25 cellular contexts compared by ENCODE assay signal in genomic region chr16:56163089-56163488, GRCh38.
"Had no signal": no experiment of that assay in that cellular context is flagged by ENCODE, and none has a peak within 500 bp of the region (broad histone marks: within the 10 kb centered on the region; RNA-seq: fewer than 3 reads in every experiment).

No MANE protein-coding gene starts in this region.

- H3K27me3 ChIP-seq: hepatocyte, neural progenitor cell, tibial nerve, upper lobe of left lung, vagina had no signal

- DNase-seq: islet precursor cell; mesendoderm; naive B cell; natural killer cell; nephron progenitor cell; occipital lobe; psoas muscle; stimulated activated CD4-positive, alpha-beta T cell treated with anti-CD3 and anti-CD28 coated beads, Interleukin-12 subunit alpha, Interleukin-12 subunit beta, amount 100 ng/mL, for 4 hours; stimulated activated CD4-positive, alpha-beta T cell treated with anti-CD3 and anti-CD28 coated beads, Interleukin-15, amount 100 ng/mL, for 24 hours; stimulated activated CD4-positive, alpha-beta T cell treated with anti-CD3 and anti-CD28 coated beads, Interleukin-2, amount 100 ng/mL, for 24 hours; stimulated activated CD4-positive, alpha-beta T cell treated with anti-CD3 and anti-CD28 coated beads, Interleukin-4, amount 100 ng/mL, for 1 hour; stimulated activated naive B cell treated with anti-CD40 and anti-IgM and Interleukin-4, amounts not matched to agents 10 μg/mL and 1 μg/mL and 100 μg/mL, for 72 hours; upper lobe of left lung had no signal

- ATAC-seq: left lobe of liver; natural killer cell; psoas muscle; sciatic nerve; stimulated activated naive B cell treated with anti-CD40 and anti-IgM and Interleukin-4, amounts not matched to agents 10 μg/mL and 1 μg/mL and 100 μg/mL, for 72 hours had no signal

- H3K36me3 ChIP-seq: neural progenitor cell, neutrophil, tibial nerve, upper lobe of left lung, vagina had no signal

- H3K9me3 Mint-ChIP-seq: mesothelial cell of epicardium; natural killer cell; nephron progenitor cell; neural progenitor cell; stimulated activated naive B cell treated with anti-CD40 and anti-IgM and Interleukin-4, amounts not matched to agents 10 μg/mL and 1 μg/mL and 100 μg/mL, for 72 hours; stimulated activated naive CD8-positive, alpha-beta T cell treated with anti-CD3 and anti-CD28 coated beads, Interleukin-15, Interleukin-2, amounts not matched to agents 100 ng/mL and 50 ng/mL, for 24 hours had no signal

- H3K9me3 ChIP-seq: neutrophil, psoas muscle, upper lobe of left lung, vagina had no signal

- H3K4me3 ChIP-seq: hepatocyte, lung, neural progenitor cell, psoas muscle, skin epidermis, tibial nerve, upper lobe of left lung, vagina had no signal

- H3K27ac ChIP-seq: hepatocyte, neural progenitor cell, neutrophil, parathyroid adenoma, psoas muscle, skin epidermis, tibial nerve, upper lobe of left lung, vagina had no signal

- H3K4me1 Mint-ChIP-seq: naive B cell; natural killer cell; nephron progenitor cell; neural progenitor cell; stimulated activated naive B cell treated with anti-CD40 and anti-IgM and Interleukin-4, amounts not matched to agents 10 μg/mL and 1 μg/mL and 100 μg/mL, for 72 hours had no signal

- H3K4me1 ChIP-seq: neural progenitor cell, parathyroid adenoma, psoas muscle, tibial nerve, upper lobe of left lung, vagina had no signal

- H3K36me3 Mint-ChIP-seq: mesothelial cell of epicardium; naive B cell; natural killer cell; neural progenitor cell; stimulated activated naive B cell treated with anti-CD40 and anti-IgM and Interleukin-4, amounts not matched to agents 10 μg/mL and 1 μg/mL and 100 μg/mL, for 72 hours had no signal

- H3K4me3 Mint-ChIP-seq: mesothelial cell of epicardium; naive B cell; natural killer cell; nephron progenitor cell; neural progenitor cell; stimulated activated naive B cell treated with anti-CD40 and anti-IgM and Interleukin-4, amounts not matched to agents 10 μg/mL and 1 μg/mL and 100 μg/mL, for 72 hours; stimulated activated naive CD8-positive, alpha-beta T cell treated with anti-CD3 and anti-CD28 coated beads, Interleukin-15, Interleukin-2, amounts not matched to agents 100 ng/mL and 50 ng/mL, for 24 hours had no signal

- H3K27ac Mint-ChIP-seq: mesothelial cell of epicardium; naive B cell; natural killer cell; nephron progenitor cell; neural progenitor cell; stimulated activated naive B cell treated with anti-CD40 and anti-IgM and Interleukin-4, amounts not matched to agents 10 μg/mL and 1 μg/mL and 100 μg/mL, for 72 hours; stimulated activated naive CD8-positive, alpha-beta T cell treated with anti-CD3 and anti-CD28 coated beads, Interleukin-15, Interleukin-2, amounts not matched to agents 100 ng/mL and 50 ng/mL, for 24 hours had no signal
